In the genomic region with DNA sequence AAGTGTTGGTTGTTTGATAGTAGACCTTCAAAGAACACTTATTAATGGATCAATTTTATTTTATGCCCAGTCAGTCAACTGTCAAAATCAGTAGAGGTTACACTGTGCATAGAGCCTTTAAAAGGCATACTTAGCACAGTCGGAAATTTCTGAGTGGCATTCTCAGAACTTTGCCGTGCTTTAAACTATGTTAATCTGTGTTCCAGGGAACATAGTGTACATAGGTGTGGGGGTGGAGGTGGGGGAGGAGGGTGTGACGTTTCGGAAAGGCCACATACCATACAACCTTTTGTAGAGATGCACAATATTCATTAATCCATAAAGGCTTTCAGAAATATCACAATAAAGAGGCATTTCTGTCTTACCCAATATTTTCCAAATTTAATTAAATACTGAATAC, we compare ENCODE assay signal across 26 cellular contexts.
DNase-seq lines count a peak whose midpoint lies in the region; ATAC-seq and TF ChIP-seq lines count a peak whose summit lies in the region.
"Had no signal": no experiment of that assay in that cellular context is flagged by ENCODE, and none has a peak within 500 bp of the region (broad histone marks: within the 10 kb centered on the region; RNA-seq: fewer than 3 reads in every experiment).

No MANE protein-coding gene starts in this region.

- H3K9me3 ChIP-seq in breast epithelium (no peaks in the 10 kb centered on the region), body of pancreas (no peaks in the 10 kb centered on the region), lower lobe of right lung (no peaks in the 10 kb centered on the region)
- H3K9me3 ChIP-seq: BLaER1 had no signal

- no peak overlapping the region for H3K27ac ChIP-seq in breast epithelium
- peak overlapping the region in 2 of 4 donors; percentile 8 to 17 for H3K27ac ChIP-seq in body of pancreas
- peak overlapping the region; percentile 18 for H3K27ac ChIP-seq in lower lobe of right lung
- H3K27ac ChIP-seq: 22Rv1, BLaER1, HL-60 had no signal

- ATAC-seq in body of pancreas (peak; percentile 81), lower lobe of right lung (peak; percentile 89 to 95), GM18517 (IDR thresholded peaks at IDR 0.05; ENCODE audit: unreplicated experiment) (no peak), GM21723 (IDR thresholded peaks at IDR 0.05; ENCODE audit: unreplicated experiment) (no peak), HG02610 (IDR thresholded peaks at IDR 0.05; ENCODE audit: unreplicated experiment) (no peak)
- ATAC-seq: HepG2, K562 had no signal

- DNase-seq in MCF 10A (ENCODE audit: unreplicated experiment) (peak; percentile 2), breast epithelium (ENCODE audit: low spot score in 2 of 2) (no peak), body of pancreas (peak; percentile 35 to 59 (median 40)), lower lobe of right lung (peak; percentile 44), renal cortical epithelial cell (ENCODE audit: low read depth) (peak; percentile 18)
- DNase-seq: ACHN; CD4-positive, alpha-beta T cell; COR-L47; DMS153; GOT3; MM.1S; NCI-H1048; NCI-H1417 treated with DMSO at 0.1 percent for 48 hours; NCI-H187; NCI-H446 treated with DMSO at 0.1 percent for 48 hours; NCI-H526 treated with DMSO at 0.1 percent for 48 hours; OCI-M1; SIG-M5 had no signal

- H3K27me3 Mint-ChIP-seq in MCF 10A (ENCODE audit: insufficient read depth, unreplicated experiment), result no peaks in the 10 kb centered on the region
- H3K27me3 Mint-ChIP-seq: CD4-positive, alpha-beta T cell had no signal

- intact Hi-C loops in MCF 10A (cut with micrococcal nuclease) (no loop called here), breast epithelium (cut with DNase I; ENCODE audit: low total_unique reads) (no loop called here), body of pancreas (cut with DNase I) (no loop called here), lower lobe of right lung (cut with DNase I) (no loop called here)

- TF ChIP-seq CTCF in MCF 10A (IDR thresholded peaks at IDR 0.05; ENCODE audit: unreplicated experiment) (no peak), breast epithelium (IDR thresholded peaks at IDR 0.05) (no peak), body of pancreas (IDR thresholded peaks at IDR 0.05) (no peak), lower lobe of right lung (IDR thresholded peaks at IDR 0.05) (no peak)

- TF ChIP-seq POLR2A in breast epithelium (IDR thresholded peaks at IDR 0.05) (no peak), body of pancreas (IDR thresholded peaks at IDR 0.05) (no peak)

- H3K9me3 Mint-ChIP-seq in MCF 10A (ENCODE audit: unreplicated experiment), result peaks cover 3% of the 10 kb centered on the region
- H3K9me3 Mint-ChIP-seq: CD4-positive, alpha-beta T cell had no signal

- H3K4me3 ChIP-seq in breast epithelium (no peak overlapping the region), body of pancreas (no peak overlapping the region), lower lobe of right lung (no peak overlapping the region)
- H3K4me3 ChIP-seq: BLaER1, K562 had no signal

- no peaks in the 10 kb centered on the region for H3K36me3 ChIP-seq in breast epithelium
- no peaks in the 10 kb centered on the region for H3K36me3 ChIP-seq in body of pancreas (replicated peaks in 1 of 2; ENCODE audit: insufficient read depth in 1 of 2, low read depth in 2 of 2)
- peaks cover 4% of the 10 kb centered on the region for H3K36me3 ChIP-seq in lower lobe of right lung
- H3K36me3 ChIP-seq: BLaER1 had no signal

- POLR2A ChIA-PET in MCF 10A (lab: Yijun Ruan, JAX), result interaction anchor here (1.1 to 1.8 kb wide), 2 partner anchors 169 to 171 kb away, joined by 3 to 4 read pairs; no protein-coding TSS in a partner anchor

- H3K27me3 ChIP-seq in breast epithelium (peaks cover 0 to 16% of the 10 kb centered on the region in 2 donors), body of pancreas (no peaks in the 10 kb centered on the region), lower lobe of right lung (ENCODE audit: low read depth) (no peaks in the 10 kb centered on the region)

- H3K4me1 Mint-ChIP-seq in MCF 10A (ENCODE audit: insufficient read depth, unreplicated experiment), result peaks cover 7% of the 10 kb centered on the region

- WGBS in body of pancreas, 2 donors, result 11 to 26% methylated on average over 4 of the region's 4 CpGs

- CTCF ChIA-PET in MCF 10A (lab: Yijun Ruan, JAX), result interaction anchor here (0.6 kb wide), 1 partner anchor 170 kb away, joined by 3 read pairs; no protein-coding TSS in a partner anchor

- peak overlapping the region; percentile 66 for H3K27ac Mint-ChIP-seq in MCF 10A (ENCODE audit: low read depth, unreplicated experiment)
- H3K27ac Mint-ChIP-seq: CD4-positive, alpha-beta T cell had no signal

- H3K4me1 ChIP-seq in breast epithelium (no peaks in the 10 kb centered on the region), body of pancreas (peaks cover 7% of the 10 kb centered on the region), lower lobe of right lung (no peaks in the 10 kb centered on the region)
- H3K4me1 ChIP-seq: BLaER1 had no signal

- BruUV-seq in MCF 10A (replicated peaks; lab: Mats Ljungman, UMichigan), result no TSS peak

- no peak overlapping the region for H3K4me3 Mint-ChIP-seq in MCF 10A (ENCODE audit: unreplicated experiment)
- H3K4me3 Mint-ChIP-seq: CD4-positive, alpha-beta T cell had no signal

- H3K36me3 Mint-ChIP-seq in MCF 10A (ENCODE audit: insufficient read depth, unreplicated experiment), result no peaks in the 10 kb centered on the region

Comparison
In these comparisons a context has a peak if more than half of its experiments do, and no peak if none do; other contexts are left out.
1. DNase-seq: peak in MCF 10A (single experiment), body of pancreas (4 of 4), lower lobe of right lung (single experiment) and renal cortical epithelial cell (single experiment); none in breast epithelium (0 of 2).
2. ATAC-seq: peak in body of pancreas (single experiment) and lower lobe of right lung (2 of 2); none in GM18517 (single experiment), GM21723 (single experiment) and HG02610 (single experiment).